In the genomic region with DNA sequence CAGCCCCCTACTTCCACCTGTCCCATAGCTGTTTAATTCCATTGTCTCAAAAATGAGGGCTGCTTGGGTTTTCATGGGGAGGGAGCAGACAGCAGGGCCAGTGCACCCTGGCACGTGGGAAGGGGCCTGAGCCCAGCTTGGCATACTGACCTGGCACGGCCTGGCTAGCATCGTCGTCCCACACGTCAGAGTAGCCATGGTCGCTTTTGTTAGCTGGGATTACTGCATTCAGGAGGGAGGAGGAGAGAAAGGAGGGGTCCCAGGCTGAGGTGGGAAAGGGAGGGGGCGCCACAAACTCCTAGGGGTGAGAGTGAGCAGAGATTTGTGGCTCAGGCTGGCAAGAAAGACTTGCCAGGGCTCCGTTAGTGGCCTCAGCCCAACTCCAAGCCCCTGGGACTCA, we compare ENCODE assay signal across 24 cellular contexts. TPM values are rescaled to one million over a fixed set of nuclear protein-coding genes. Genes with fewer than 3 reads are reported as not detected.
DNase-seq lines count a peak whose midpoint lies in the region; ATAC-seq, FAIRE-seq and TF ChIP-seq lines count a peak whose summit lies in the region.
"Had no signal": no experiment of that assay in that cellular context is flagged by ENCODE, and none has a peak within 500 bp of the region (broad histone marks: within the 10 kb centered on the region; RNA-seq: fewer than 3 reads in every experiment).

No MANE protein-coding gene starts in this region.

- H3K27me3 Mint-ChIP-seq in T-helper 17 cell: no peaks in the 10 kb centered on the region
- H3K27me3 Mint-ChIP-seq: CD4-positive, alpha-beta T cell had no signal

- H3K9me3 ChIP-seq in BLaER1 treated with 17β-estradiol and CSF1 and Interleukin-3, amounts not matched to agents 10 nM and 100 nM (replicated peaks in 1 of 11): no peaks in the 10 kb centered on the region
- H3K9me3 ChIP-seq in T-helper 17 cell (ENCODE audit: control insufficient read depth, low read length, poor library complexity, severe bottlenecking) (no peaks in the 10 kb centered on the region), H1 (ENCODE audit: insufficient read depth in 2 of 2, low read depth in 1 of 2, low read length in 1 of 2) (no peaks in the 10 kb centered on the region)
- H3K9me3 ChIP-seq: BE2C, SK-N-SH had no signal

- peaks cover 0 to under 1% (median 0%) of the 10 kb centered on the region in 11 experiments; a peak in 1 of 22 replicates for H3K27me3 ChIP-seq in BLaER1 treated with 17β-estradiol and CSF1 and Interleukin-3, amounts not matched to agents 10 nM and 100 nM
- peaks cover 0 to 18% (median 9%) of the 10 kb centered on the region in 4 experiments; a peak in 4 of 7 replicates for H3K27me3 ChIP-seq in H1 (replicated peaks in 1 of 4; ENCODE audit: control insufficient read depth in 3 of 4, extremely low read depth in 1 of 4, insufficient read depth in 3 of 4, low read length in 3 of 4)
- no peaks in the 10 kb centered on the region for H3K27me3 ChIP-seq in mesendoderm (ENCODE audit: insufficient read depth, low read length, poor library complexity)
- H3K27me3 ChIP-seq: BE2C had no signal

- in situ Hi-C loops in KBM-7 (cut with MboI; ENCODE audit: low pct_unique_long_range_greater_than_20kb, low sequenced_read_pairs): no loop called here

- FAIRE-seq in H1 (lab: Jason Lieb, UNC): no peak
- FAIRE-seq: A204.1, GM12878 had no signal

- H3K27ac ChIP-seq in BLaER1 treated with 17β-estradiol and CSF1 and Interleukin-3, amounts not matched to agents 10 nM and 100 nM: peak overlapping the region in 7 of 11 experiments; percentile 24 to 83 (median 79); a peak in 14 of 22 replicates
- H3K27ac ChIP-seq in H1 (ENCODE audit: low read depth, low read length): no peak overlapping the region
- H3K27ac ChIP-seq in mesendoderm (ENCODE audit: low read depth, low read length): no peak overlapping the region

- H2BK5ac ChIP-seq in H1 (ENCODE audit: low read depth, low read length): peak overlapping the region; percentile 73; the same call in 1 of the 2 replicates
- no peak overlapping the region for H2BK5ac ChIP-seq in mesendoderm (ENCODE audit: low read length)

- H3K23ac ChIP-seq in H1 (ENCODE audit: insufficient read length): no peak overlapping the region
- H3K23ac ChIP-seq in mesendoderm (ENCODE audit: low read length): peak overlapping the region; percentile 59

- CTCF ChIA-PET in H1 (lab: Charles Lee; ENCODE audit: partially characterized antibody): interaction anchor here (1.0 to 10.1 kb wide), 9 partner anchors 8 to 366 kb away, joined by 3 to 118 read pairs (median 4); no protein-coding TSS in a partner anchor

- H3K56ac ChIP-seq in H1 (replicated peaks; ENCODE audit: insufficient read length, low read depth, low read length) (no peak overlapping the region), mesendoderm (ENCODE audit: low read length) (peak overlapping the region; percentile 22)

- DNase-seq in T-helper 17 cell (no peak), H1 (ENCODE audit: low read depth in 1 of 2, low spot score in 2 of 2) (no peak), mesendoderm (no peak), RPMI8226 (no peak), KBM-7 (no peak), DMS79 (lab: John Stamatoyannopoulos, UW) (no peak)
- DNase-seq: BE2C; CD4-positive, alpha-beta T cell; COR-L47; DMS79 treated with DMSO at 0.1 percent for 48 hours; GOT3; IMR-90; NCI-H1417; NCI-H2029; NCI-H2227 treated with DMSO at 0.1 percent for 48 hours; NCI-H510A; NCI-H748 treated with DMSO at 0.1 percent for 48 hours; NK-92 treated with Interleukin-12 subunit alpha and Interleukin-12 subunit beta, amount 100 ng/mL, for 24 hours; SIG-M5; SK-N-SH had no signal

- peak overlapping the region; percentile 90; the same call in 1 of the 2 replicates for H2BK12ac ChIP-seq in H1 (ENCODE audit: low read depth, low read length)

- peak overlapping the region; percentile 95; the same call in 1 of the 2 replicates for H2BK20ac ChIP-seq in H1 (ENCODE audit: low read length)

- H4K20me1 ChIP-seq in BLaER1 treated with 17β-estradiol and CSF1 and Interleukin-3, amounts not matched to agents 10 nM and 100 nM: no peaks in the 10 kb centered on the region
- H4K20me1 ChIP-seq in H1 (replicated peaks in 1 of 2; ENCODE audit: control insufficient read depth in 1 of 2, insufficient read depth in 2 of 2, low read length in 2 of 2): no peaks in the 10 kb centered on the region

- peak overlapping the region; percentile 78; the same call in 1 of the 2 replicates for H3K18ac ChIP-seq in H1 (ENCODE audit: extremely low read depth, low read length)
- no peak overlapping the region for H3K18ac ChIP-seq in mesendoderm (ENCODE audit: low read length)

- 18% methylated on average over 7 of the region's 8 CpGs; no CpG with 5 or more reads in 1 of the 2 experiments for WGBS in H1 (ENCODE audit: extremely low coverage in 1 of 2, insufficient coverage in 1 of 2, insufficient read length in 1 of 2, insufficient replicate concordance in 2 of 2, low coverage in 1 of 2, low lambda C conversion rate in 2 of 2, missing lambda C conversion rate in 1 of 2), 2 experiments
- WGBS in mesendoderm (ENCODE audit: extremely low coverage, insufficient coverage, low lambda C conversion rate): no CpG with 5 or more reads among the region's 8 CpGs

- peak overlapping the region; percentile 71 for H2AFZ ChIP-seq in H1 (ENCODE audit: low read length)

- ATAC-seq in T-helper 17 cell (no peak), GM18873 (IDR thresholded peaks at IDR 0.05; ENCODE audit: low FRiP score, unreplicated experiment) (no peak)
- ATAC-seq: GM12878 had no signal

- H3K27ac Mint-ChIP-seq in T-helper 17 cell: peak overlapping the region; percentile 70
- H3K27ac Mint-ChIP-seq: CD4-positive, alpha-beta T cell had no signal

- peak overlapping the region; percentile 82 to 99 (median 91) for H3K4me2 ChIP-seq in BLaER1 treated with 17β-estradiol and CSF1 and Interleukin-3, amounts not matched to agents 10 nM and 100 nM
- H3K4me2 ChIP-seq in H1 (ENCODE audit: insufficient read depth in 1 of 2, low read depth in 2 of 2, low read length in 2 of 2): peak overlapping the region; percentile 46 to 52
- H3K4me2 ChIP-seq in mesendoderm (ENCODE audit: low read length): no peak overlapping the region
- H3K4me2 ChIP-seq: SK-N-SH had no signal

- H3K14ac ChIP-seq in H1 (ENCODE audit: insufficient read length): no peak overlapping the region

- peak overlapping the region; percentile 70 for H2BK120ac ChIP-seq in H1 (replicated peaks; ENCODE audit: low read depth, low read length)
- H2BK120ac ChIP-seq in mesendoderm (ENCODE audit: low read depth, low read length): no peak overlapping the region

- no peak overlapping the region for H3K4me3 Mint-ChIP-seq in T-helper 17 cell
- H3K4me3 Mint-ChIP-seq: CD4-positive, alpha-beta T cell had no signal

- H4K91ac ChIP-seq in H1 (replicated peaks; ENCODE audit: insufficient read length, low read length): peak overlapping the region; percentile 34

- no peak for TF ChIP-seq RAD21 in H1 (IDR thresholded peaks at IDR 0.05 in 1 of 2, conservative IDR thresholded peaks at IDR 0.05 in 1 of 2; ENCODE audit: low read depth in 2 of 2, low read length in 2 of 2)

- TF ChIP-seq EP300 in H1 (IDR thresholded peaks at IDR 0.05; ENCODE audit: borderline replicate concordance in 1 of 2, low read depth in 2 of 2, low read length in 2 of 2): no peak

- H2BK15ac ChIP-seq in H1 (ENCODE audit: low read length): no peak overlapping the region
- H2BK15ac ChIP-seq in mesendoderm (replicated peaks; ENCODE audit: low read depth): no peak overlapping the region

- peak overlapping the region; percentile 19; the same call in 1 of the 2 replicates for H4K8ac ChIP-seq in H1 (ENCODE audit: extremely low read depth, insufficient read depth, low read length)
- H4K8ac ChIP-seq in mesendoderm (ENCODE audit: low read depth, low read length): no peak overlapping the region

- no peaks in the 10 kb centered on the region for H3K79me2 ChIP-seq in H1 (ENCODE audit: control insufficient read depth in 1 of 2, insufficient read depth in 2 of 2, low read length in 2 of 2)
- no peaks in the 10 kb centered on the region for H3K79me2 ChIP-seq in mesendoderm (ENCODE audit: control insufficient read depth, insufficient read depth, low read length)

- H3K79me1 ChIP-seq in H1 (ENCODE audit: low read depth, low read length) (no peaks in the 10 kb centered on the region), mesendoderm (ENCODE audit: low read length) (no peaks in the 10 kb centered on the region)

- H2AK5ac ChIP-seq in H1 (ENCODE audit: low read depth, low read length) (no peak overlapping the region), mesendoderm (ENCODE audit: low read length) (no peak overlapping the region)

- no peak overlapping the region for H3K4ac ChIP-seq in H1 (replicated peaks; ENCODE audit: insufficient read length, low read depth, low read length)
- no peak overlapping the region for H3K4ac ChIP-seq in mesendoderm (ENCODE audit: low read depth, low read length)

- no peak for TF ChIP-seq POLR2A in H1 (IDR thresholded peaks at IDR 0.05; ENCODE audit: control extremely low read depth in 1 of 2, low read depth in 2 of 2, low read length in 2 of 2)

- H3K9ac ChIP-seq in BLaER1 treated with 17β-estradiol and CSF1 and Interleukin-3, amounts not matched to agents 10 nM and 100 nM: peak overlapping the region in 7 of 11 experiments; percentile 29 to 74 (median 62); a peak in 11 of 22 replicates
- H3K9ac ChIP-seq in H1 (replicated peaks in 1 of 4; ENCODE audit: extremely low read depth in 1 of 4, low read depth in 3 of 4, low read length in 3 of 4) (no peak overlapping the region), mesendoderm (ENCODE audit: low read length) (no peak overlapping the region)
- H3K9ac ChIP-seq: SK-N-SH had no signal

- H4K5ac ChIP-seq in H1 (ENCODE audit: insufficient read length, low read depth, low read length) (no peak overlapping the region), mesendoderm (ENCODE audit: low read length) (no peak overlapping the region)

- H3K36me3 Mint-ChIP-seq in T-helper 17 cell (ENCODE audit: low read depth): no peaks in the 10 kb centered on the region

- POLR2A ChIA-PET in H1 (lab: Charles Lee; ENCODE audit: partially characterized antibody): interaction anchor here (0.6 to 5.2 kb wide), 4 partner anchors 9 to 403 kb away, joined by 3 to 19 read pairs (median 3); a partner anchor contains a TSS

- peaks cover 10% of the 10 kb centered on the region for H3K4me1 Mint-ChIP-seq in T-helper 17 cell

- peaks cover 34 to 80% (median 73%) of the 10 kb centered on the region in 10 experiments for H3K4me1 ChIP-seq in BLaER1 treated with 17β-estradiol and CSF1 and Interleukin-3, amounts not matched to agents 10 nM and 100 nM
- H3K4me1 ChIP-seq in H1 (replicated peaks in 1 of 4; ENCODE audit: control insufficient read depth in 3 of 4, insufficient read depth in 4 of 4, low read length in 3 of 4) (peaks cover 6 to 24% (median 17%) of the 10 kb centered on the region in 4 experiments), mesendoderm (ENCODE audit: control insufficient read depth, low read depth, low read length) (peaks cover 6% of the 10 kb centered on the region)

- peaks cover 3% of the 10 kb centered on the region; the same call in 1 of the 2 replicates for H3K23me2 ChIP-seq in H1 (ENCODE audit: low read depth, low read length)

- TF ChIP-seq CTCF in H1 (IDR thresholded peaks at IDR 0.05; ENCODE audit: control extremely low read depth in 1 of 3, insufficient read depth in 1 of 3, low read depth in 1 of 3, low read length in 3 of 3): no peak

- peak overlapping the region in 3 of 10 experiments; percentile 39 to 51 (median 41); a peak in 4 of 20 replicates for H3K4me3 ChIP-seq in BLaER1 treated with 17β-estradiol and CSF1 and Interleukin-3, amounts not matched to agents 10 nM and 100 nM
- peak overlapping the region in 3 of 4 experiments; percentile 1 to 30 (median 10); a peak in 3 of 8 replicates for H3K4me3 ChIP-seq in H1 (ENCODE audit: extremely low read depth in 1 of 4, insufficient read depth in 2 of 4, low read depth in 3 of 4, low read length in 4 of 4)
- no peak overlapping the region for H3K4me3 ChIP-seq in mesendoderm (ENCODE audit: low read length)
- H3K4me3 ChIP-seq: GM12878 had no signal

- no peaks in the 10 kb centered on the region for H3K36me3 ChIP-seq in BLaER1 treated with 17β-estradiol and CSF1 and Interleukin-3, amounts not matched to agents 10 nM and 100 nM
- H3K36me3 ChIP-seq in H1 (ENCODE audit: control insufficient read depth in 2 of 4, insufficient read depth in 4 of 4, low read length in 3 of 4): no peaks in the 10 kb centered on the region
- H3K36me3 ChIP-seq in mesendoderm (ENCODE audit: control insufficient read depth, insufficient read depth, low read length): no peaks in the 10 kb centered on the region
- H3K36me3 ChIP-seq: BE2C had no signal

RNA-seq across cellular contexts. Expression of a gene that starts 21.1 kb away (rescaled TPM):
- 1 to 10 TPM; 7.8 to 8.8 TPM for total RNA-seq in T-helper 17 cell
- total RNA-seq in H1 (2021; fragmentation: NEBNext Ultra II Directional; extraction: Animal tissue kit (Norgen Biotek cat#: 25700)): 25.0 and 28.1 TPM in 2 replicates
- 38.8 and 47.8 TPM in 2 replicates for polyA plus RNA-seq in H1 (2011; rRNA removed)
- polyA plus RNA-seq in H1 (2011; cell fraction: cytosol; rRNA removed): 52.6 TPM
- polyA plus RNA-seq in H1 (2011; cell fraction: nucleus; rRNA removed): 25.3 TPM
- 17.5 to 37.1 TPM (median 30.7 TPM) in 4 replicates for polyA plus RNA-seq in H1 (2012, experiment 1 of 2)
- 28.3 TPM for polyA plus RNA-seq in H1 (2012, experiment 2 of 2)
- 15.9 TPM for polyA plus RNA-seq in H1 (2013, experiment 1 of 2)
- 17.1 TPM for polyA plus RNA-seq in H1 (2013, experiment 2 of 2)
- 15.7 and 23.1 TPM in 2 replicates for polyA minus RNA-seq in H1 (2011; rRNA and poly(A)+ RNA removed)
- polyA minus RNA-seq in H1 (2011; cell fraction: cytosol; rRNA and poly(A)+ RNA removed): 16.4 TPM
- polyA minus RNA-seq in H1 (2011; cell fraction: nucleus; rRNA and poly(A)+ RNA removed): 14.4 TPM
- 21.9 TPM for polyA plus RNA-seq in mesendoderm (2013, experiment 1 of 2)
- polyA plus RNA-seq in mesendoderm (2013, experiment 2 of 2): 20.3 TPM

RNA-seq across cellular contexts. Expression of a gene that starts 28.2 kb away (rescaled TPM):
- total RNA-seq in T-helper 17 cell: 1 to 10 TPM; 3.2 to 3.7 TPM
- 0.33 and 0.69 TPM in 2 replicates for total RNA-seq in H1 (2021; fragmentation: NEBNext Ultra II Directional; extraction: Animal tissue kit (Norgen Biotek cat#: 25700))
- 0.14 and 0.32 TPM in 2 replicates for polyA plus RNA-seq in H1 (2011; rRNA removed)
- 0.22 TPM for polyA plus RNA-seq in H1 (2011; cell fraction: cytosol; rRNA removed)
- 0.19 TPM for polyA plus RNA-seq in H1 (2011; cell fraction: nucleus; rRNA removed)
- 0.36 to 0.56 TPM (median 0.50 TPM) in 4 replicates for polyA plus RNA-seq in H1 (2012, experiment 1 of 2)
- not detected for polyA plus RNA-seq in H1 (2012, experiment 2 of 2)
- polyA plus RNA-seq in H1 (2013, experiment 1 of 2): 0.28 TPM
- polyA plus RNA-seq in H1 (2013, experiment 2 of 2): 0.18 TPM
- polyA minus RNA-seq in H1 (2011; rRNA and poly(A)+ RNA removed): 0.38 and 0.54 TPM in 2 replicates
- polyA minus RNA-seq in H1 (2011; cell fraction: cytosol; rRNA and poly(A)+ RNA removed): not detected
- 0.60 TPM for polyA minus RNA-seq in H1 (2011; cell fraction: nucleus; rRNA and poly(A)+ RNA removed)
- polyA plus RNA-seq in mesendoderm (2013, experiment 1 of 2): 0.04 TPM
- 0.04 TPM for polyA plus RNA-seq in mesendoderm (2013, experiment 2 of 2)

RNA-seq across cellular contexts. Expression of a gene that starts 40.0 kb away (rescaled TPM):
- 10 to 100 TPM in 1 of 2 donors, 1 to 10 TPM in 1; 9.0 to 10.3 TPM for total RNA-seq in T-helper 17 cell
- 2.1 and 2.3 TPM in 2 replicates for total RNA-seq in H1 (2021; fragmentation: NEBNext Ultra II Directional; extraction: Animal tissue kit (Norgen Biotek cat#: 25700))
- 0.58 and 0.98 TPM in 2 replicates for polyA plus RNA-seq in H1 (2011; rRNA removed)
- polyA plus RNA-seq in H1 (2011; cell fraction: cytosol; rRNA removed): 0.81 TPM
- 0.78 TPM for polyA plus RNA-seq in H1 (2011; cell fraction: nucleus; rRNA removed)
- polyA plus RNA-seq in H1 (2012, experiment 1 of 2): 0.81 to 1.4 TPM (median 1.2 TPM) in 4 replicates
- polyA plus RNA-seq in H1 (2012, experiment 2 of 2): 0.38 TPM
- polyA plus RNA-seq in H1 (2013, experiment 1 of 2): 1.3 TPM
- polyA plus RNA-seq in H1 (2013, experiment 2 of 2): 1.1 TPM
- polyA minus RNA-seq in H1 (2011; rRNA and poly(A)+ RNA removed): 0.76 and 1.1 TPM in 2 replicates
- polyA minus RNA-seq in H1 (2011; cell fraction: cytosol; rRNA and poly(A)+ RNA removed): 0.59 TPM
- polyA minus RNA-seq in H1 (2011; cell fraction: nucleus; rRNA and poly(A)+ RNA removed): 2.8 TPM
- polyA plus RNA-seq in mesendoderm (2013, experiment 1 of 2): 0.86 TPM
- polyA plus RNA-seq in mesendoderm (2013, experiment 2 of 2): 0.77 TPM

Comparison
In these comparisons a context has a peak if more than half of its experiments do, and no peak if none do; other contexts are left out.
1. H3K27ac ChIP-seq: peak in BLaER1 treated with 17β-estradiol and CSF1 and Interleukin-3, amounts not matched to agents 10 nM and 100 nM (7 of 11); none in H1 (single experiment) and mesendoderm (single experiment).
2. H3K9ac ChIP-seq: peak in BLaER1 treated with 17β-estradiol and CSF1 and Interleukin-3, amounts not matched to agents 10 nM and 100 nM (7 of 11); none in H1 (0 of 4) and mesendoderm (single experiment).